In genomic region chr20:5402903-5403531, GRCh38 we compare ENCODE assay signal across 9 cellular contexts.
DNase-seq lines count a peak whose midpoint lies in the region; ATAC-seq and TF ChIP-seq lines count a peak whose summit lies in the region.
"Had no signal": no experiment of that assay in that cellular context is flagged by ENCODE, and none has a peak within 500 bp of the region (broad histone marks: within the 10 kb centered on the region; RNA-seq: fewer than 3 reads in every experiment).

No MANE protein-coding gene starts in this region.

- H3K27ac Mint-ChIP-seq in Calu3 (ENCODE audit: unreplicated experiment), result no peak overlapping the region
- H3K27ac Mint-ChIP-seq: T-helper 1 cell treated with Interleukin-12 subunit alpha and Interleukin-12 subunit beta and Interleukin-4 antibody, amounts not matched to agents 30 μg/mL and 1 μg/mL, for 36 hours had no signal

- intact Hi-C loops in Calu3 (cut with micrococcal nuclease; ENCODE audit: unreplicated experiment), result no loop called here
- intact Hi-C loops in left colon (cut with DNase I, micrococcal nuclease), result no loop called here

- no peaks in the 10 kb centered on the region for H3K36me3 Mint-ChIP-seq in Calu3 (ENCODE audit: insufficient read depth, unreplicated experiment)

- CTCF ChIA-PET in Calu3 (lab: Charles Lee), result interaction anchor here (0.8 kb wide), 1 partner anchor 191 kb away, joined by 3 read pairs; no protein-coding TSS in a partner anchor

- no peak overlapping the region for H3K27ac ChIP-seq in VCaP

- peaks cover 35% of the 10 kb centered on the region for H3K27me3 Mint-ChIP-seq in Calu3 (ENCODE audit: unreplicated experiment)

- TF ChIP-seq CTCF in Calu3 (IDR thresholded peaks at IDR 0.05; ENCODE audit: unreplicated experiment) (no peak), VCaP (conservative IDR thresholded peaks at IDR 0.05) (peak; percentile 84)

- peaks cover 5% of the 10 kb centered on the region for H3K9me3 Mint-ChIP-seq in Calu3 (ENCODE audit: low read depth, unreplicated experiment)
- H3K9me3 Mint-ChIP-seq: T-helper 1 cell treated with Interleukin-12 subunit alpha and Interleukin-12 subunit beta and Interleukin-4 antibody, amounts not matched to agents 30 μg/mL and 1 μg/mL, for 36 hours had no signal

- H3K4me1 Mint-ChIP-seq in Calu3 (ENCODE audit: low read depth, unreplicated experiment), result no peaks in the 10 kb centered on the region

- DNase-seq in Calu3 (peak; percentile 10), HuH-7.5 (ENCODE audit: low spot score) (peak; percentile 50), left colon (peak in 1 of 2 donors; percentile 16), amygdala (lab: John Stamatoyannopoulos, UW) (no peak), NCI-H345 treated with DMSO at 0.1 percent for 48 hours (lab: John Stamatoyannopoulos, UW; ENCODE audit: unreplicated experiment) (no peak)

- peak; percentile 73 for ATAC-seq in GM18519 (IDR thresholded peaks at IDR 0.05; ENCODE audit: low FRiP score, unreplicated experiment)
- peak; percentile 68 for ATAC-seq in left colon
- ATAC-seq in GM21737 (IDR thresholded peaks at IDR 0.05; ENCODE audit: unreplicated experiment), result no peak

- no peak overlapping the region for H3K4me3 Mint-ChIP-seq in Calu3 (ENCODE audit: low read depth, unreplicated experiment)
- H3K4me3 Mint-ChIP-seq: T-helper 1 cell treated with Interleukin-12 subunit alpha and Interleukin-12 subunit beta and Interleukin-4 antibody, amounts not matched to agents 30 μg/mL and 1 μg/mL, for 36 hours had no signal

- BruUV-seq in Calu3 (replicated peaks; lab: Mats Ljungman, UMichigan), result no TSS peak

Comparison
In these comparisons a context has a peak if more than half of its experiments do, and no peak if none do; other contexts are left out.
1. DNase-seq: peak in Calu3 (single experiment) and HuH-7.5 (single experiment); none in amygdala (0 of 56) and NCI-H345 treated with DMSO at 0.1 percent for 48 hours (single experiment).